ENCODE assay signal across 8 cellular contexts in genomic region chr14:92785601-92786426, GRCh38. TPM values are rescaled to one million over a fixed set of nuclear protein-coding genes. Genes with fewer than 3 reads are reported as not detected.
DNase-seq lines count a peak whose midpoint lies in the region; ATAC-seq, FAIRE-seq and TF ChIP-seq lines count a peak whose summit lies in the region.

No MANE protein-coding gene starts in this region.

- no peak for TF ChIP-seq RAD21 in A549 (conservative IDR thresholded peaks at IDR 0.05 in 1 of 2, IDR thresholded peaks at IDR 0.05 in 1 of 2)

- no peaks in the 10 kb centered on the region for H3K36me3 ChIP-seq in lower lobe of right lung

- no peak overlapping the region; the same call in 2 of the 3 replicates for H3K4me2 ChIP-seq in A549

- ATAC-seq in A549, result peak in 1 of 2 experiments; percentile 79; a peak in 3 of 6 replicates
- ATAC-seq in lower lobe of right lung, result peak; percentile 54
- no peak for ATAC-seq in HG03521 (IDR thresholded peaks at IDR 0.05; ENCODE audit: unreplicated experiment)
- no peak for ATAC-seq in activated CD4-positive, CD25-positive, alpha-beta regulatory T cell treated with anti-CD3 and anti-CD28 coated beads, Interleukin-2, amount 50 U/mL, for 24 hours

- H3K4me1 ChIP-seq in A549 (peaks cover 7% of the 10 kb centered on the region; the same call in 1 of the 3 replicates), lower lobe of right lung (no peaks in the 10 kb centered on the region)

- intact Hi-C loops in lower lobe of right lung (cut with DNase I), result no loop called here

- TF ChIP-seq EP300 in A549 (IDR thresholded peaks at IDR 0.05), result no peak

- peak overlapping the region; percentile 39 to 74; a peak in 4 of 6 replicates for H3K27ac ChIP-seq in A549
- peak overlapping the region; percentile 28 for H3K27ac ChIP-seq in lower lobe of right lung

- CTCF ChIA-PET in A549 (lab: Yijun Ruan, JAX), result interaction anchor here (0.7 to 13.4 kb wide), 7 partner anchors 10 to 651 kb away, joined by 3 to 191 read pairs (median 4); no protein-coding TSS in a partner anchor

- H3K9me3 ChIP-seq in A549, result peaks cover 17% of the 10 kb centered on the region
- H3K9me3 ChIP-seq in lower lobe of right lung, result peaks cover 14% of the 10 kb centered on the region

- no peak for FAIRE-seq in A549 (lab: Jason Lieb, UNC)

- TF ChIP-seq CTCF in A549 (IDR thresholded peaks at IDR 0.05), result no peak
- peak; percentile 44 for TF ChIP-seq CTCF in choroid plexus epithelial cell (conservative IDR thresholded peaks at IDR 0.05; ENCODE audit: low read depth, low read length)
- no peak for TF ChIP-seq CTCF in lower lobe of right lung (IDR thresholded peaks at IDR 0.05)

- no peaks in the 10 kb centered on the region for H3K27me3 ChIP-seq in lower lobe of right lung (ENCODE audit: low read depth)

- POLR2A ChIA-PET in A549 (lab: Yijun Ruan, JAX), result no interaction called here

- no peak for TF ChIP-seq POLR2A in A549 (IDR thresholded peaks at IDR 0.05; ENCODE audit: low read length)

- WGBS in A549 (ENCODE audit: missing lambda C conversion rate), result 68% methylated on average over 7 of the region's 7 CpGs

- H3K4me3 ChIP-seq in A549 (no peak overlapping the region), choroid plexus epithelial cell (ENCODE audit: low read depth, low read length) (no peak overlapping the region), lower lobe of right lung (no peak overlapping the region)

- DNase-seq in A549 (ENCODE audit: low read depth in 1 of 2, low spot score in 1 of 2) (peak in 1 of 2 experiments; percentile 45), HUDEP-2 (lab: John Stamatoyannopoulos, UW; ENCODE audit: unreplicated experiment in 76 of 76) (peak in 70 of 76 experiments; percentile 7 to 78 (median 50)), choroid plexus epithelial cell (ENCODE audit: low read depth) (peak; percentile 90), lower lobe of right lung (no peak), nucleus accumbens (lab: John Stamatoyannopoulos, UW) (no peak), NOMO-1 treated with dmso at 0.1 percent for 144 hours (lab: John Stamatoyannopoulos, UW; ENCODE audit: unreplicated experiment) (no peak)

TF ChIP-seq in A549, 52 proteins besides CTCF, POLR2A, EP300 and RAD21:
- no peak for TF ChIP-seq FOSL2 (IDR thresholded peaks at IDR 0.05)
- TF ChIP-seq FOSL2 (CRISPR knock-in tag; IDR thresholded peaks at IDR 0.05), result peak; percentile 28; the same call in 1 of the 2 replicates
- TF ChIP-seq, protein P1, sequence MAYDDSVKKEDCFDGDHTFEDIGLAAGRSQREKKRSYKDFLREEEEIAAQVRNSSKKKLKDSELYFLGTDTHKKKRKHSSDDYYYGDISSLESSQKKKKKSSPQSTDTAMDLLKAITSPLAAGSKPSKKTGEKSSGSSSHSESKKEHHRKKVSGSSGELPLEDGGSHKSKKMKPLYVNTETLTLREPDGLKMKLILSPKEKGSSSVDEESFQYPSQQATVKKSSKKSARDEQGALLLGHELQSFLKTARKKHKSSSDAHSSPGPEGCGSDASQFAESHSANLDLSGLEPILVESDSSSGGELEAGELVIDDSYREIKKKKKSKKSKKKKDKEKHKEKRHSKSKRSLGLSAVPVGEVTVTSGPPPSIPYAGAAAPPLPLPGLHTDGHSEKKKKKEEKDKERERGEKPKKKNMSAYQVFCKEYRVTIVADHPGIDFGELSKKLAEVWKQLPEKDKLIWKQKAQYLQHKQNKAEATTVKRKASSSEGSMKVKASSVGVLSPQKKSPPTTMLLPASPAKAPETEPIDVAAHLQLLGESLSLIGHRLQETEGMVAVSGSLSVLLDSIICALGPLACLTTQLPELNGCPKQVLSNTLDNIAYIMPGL (CRISPR knock-in tag; IDR thresholded peaks at IDR 0.05; ENCODE audit: borderline replicate concordance), result no peak

RNA-seq across cellular contexts. Expression of gene GOLGA5, which starts 8.3 kb away (rescaled TPM):
- polyA plus RNA-seq in A549 (2011; rRNA removed) (49.5 and 53.8 TPM in 2 replicates), A549 (2017; fragmentation: RNase III; extraction: RNeasy Plus Mini Kit Qiagen cat#74134 plus additional on column Dnase treatment) (27.4 to 34.0 TPM (median 31.9 TPM) in 3 replicates)
- polyA plus RNA-seq in A549 (2012; cell fraction: cytosol; rRNA removed), result 13.0 and 13.1 TPM in 2 replicates
- polyA plus RNA-seq in A549 (2012; cell fraction: nucleus; rRNA removed), result 4.0 and 4.8 TPM in 2 replicates
- 12.2 and 14.2 TPM in 2 replicates for polyA minus RNA-seq in A549 (2011; rRNA and poly(A)+ RNA removed)
- total RNA-seq in lower lobe of right lung, result 31.9 TPM

RNA-seq across cellular contexts. Expression of gene LGMN, which starts 37.4 kb away (rescaled TPM):
- polyA plus RNA-seq in A549 (2011; rRNA removed), result 106 and 136 TPM in 2 replicates
- polyA plus RNA-seq in A549 (2012; cell fraction: cytosol; rRNA removed), result 65.2 and 65.4 TPM in 2 replicates
- polyA plus RNA-seq in A549 (2012; cell fraction: nucleus; rRNA removed), result 140 TPM in 2 replicates
- polyA plus RNA-seq in A549 (2017; fragmentation: RNase III; extraction: RNeasy Plus Mini Kit Qiagen cat#74134 plus additional on column Dnase treatment), result 59.6 to 70.4 TPM (median 66.2 TPM) in 3 replicates
- polyA minus RNA-seq in A549 (2011; rRNA and poly(A)+ RNA removed), result 65.5 and 79.0 TPM in 2 replicates
- 158 TPM for total RNA-seq in lower lobe of right lung

Comparison
In these comparisons a context has a peak if more than half of its experiments do, and no peak if none do; other contexts are left out.
1. ATAC-seq: peak in lower lobe of right lung (2 of 2); none in HG03521 (single experiment) and activated CD4-positive, CD25-positive, alpha-beta regulatory T cell treated with anti-CD3 and anti-CD28 coated beads, Interleukin-2, amount 50 U/mL, for 24 hours (0 of 2).
2. DNase-seq: peak in HUDEP-2 (70 of 76) and choroid plexus epithelial cell (single experiment); none in lower lobe of right lung (single experiment), nucleus accumbens (0 of 56) and NOMO-1 treated with dmso at 0.1 percent for 144 hours (single experiment).